In genomic region chr17:7579839-7580630, GRCh38 we compare ENCODE assay signal across 8 cellular contexts. TPM values are rescaled to one million over a fixed set of nuclear protein-coding genes. Genes with fewer than 3 reads are reported as not detected.
DNase-seq lines count a peak whose midpoint lies in the region; ATAC-seq and TF ChIP-seq lines count a peak whose summit lies in the region.

No MANE protein-coding gene starts in this region.

- H3K4me1 ChIP-seq in cardiac muscle cell (ENCODE audit: low read depth) (peaks cover 16% of the 10 kb centered on the region), lower lobe of right lung (peaks cover 80% of the 10 kb centered on the region)

- intact Hi-C loops in left cardiac atrium (cut with DNase I) (no loop called here), lower lobe of right lung (cut with DNase I) (no loop called here)

- no peaks in the 10 kb centered on the region for H3K27me3 Mint-ChIP-seq in activated naive CD4-positive, alpha-beta T cell treated with anti-CD3 and anti-CD28 coated beads, Interleukin-2, amount 50 U/mL, for 24 hours
- H3K27me3 Mint-ChIP-seq in type B pancreatic cell = no peaks in the 10 kb centered on the region

- no peaks in the 10 kb centered on the region for H3K9me3 Mint-ChIP-seq in activated naive CD4-positive, alpha-beta T cell treated with anti-CD3 and anti-CD28 coated beads, Interleukin-2, amount 50 U/mL, for 24 hours
- no peaks in the 10 kb centered on the region for H3K9me3 Mint-ChIP-seq in type B pancreatic cell

- H3K36me3 Mint-ChIP-seq in activated naive CD4-positive, alpha-beta T cell treated with anti-CD3 and anti-CD28 coated beads, Interleukin-2, amount 50 U/mL, for 24 hours = peaks cover 24% of the 10 kb centered on the region
- H3K36me3 Mint-ChIP-seq in type B pancreatic cell = peaks cover 39% of the 10 kb centered on the region

- H3K27me3 ChIP-seq in cardiac muscle cell = no peaks in the 10 kb centered on the region
- no peaks in the 10 kb centered on the region for H3K27me3 ChIP-seq in lower lobe of right lung (ENCODE audit: low read depth)

- H3K4me3 ChIP-seq in cardiac muscle cell (no peak overlapping the region), lower lobe of right lung (peak overlapping the region; percentile 78)

- no peak for TF ChIP-seq CTCF in cardiac muscle cell (IDR thresholded peaks at IDR 0.05; ENCODE audit: low read depth, low read length)
- no peak for TF ChIP-seq CTCF in lower lobe of right lung (IDR thresholded peaks at IDR 0.05)
- no peak for TF ChIP-seq CTCF in type B pancreatic cell (conservative IDR thresholded peaks at IDR 0.05)

- H3K4me1 Mint-ChIP-seq in activated naive CD4-positive, alpha-beta T cell treated with anti-CD3 and anti-CD28 coated beads, Interleukin-2, amount 50 U/mL, for 24 hours = peaks cover 82% of the 10 kb centered on the region
- H3K4me1 Mint-ChIP-seq in type B pancreatic cell (ENCODE audit: unreplicated experiment) = peaks cover 67% of the 10 kb centered on the region

- H3K9me3 ChIP-seq in cardiac muscle cell (ENCODE audit: low read depth) = no peaks in the 10 kb centered on the region
- no peaks in the 10 kb centered on the region for H3K9me3 ChIP-seq in lower lobe of right lung

- DNase-seq in cardiac muscle cell (ENCODE audit: low read depth in 1 of 2, low spot score in 1 of 2) = no peak
- no peak for DNase-seq in left cardiac atrium
- DNase-seq in lower lobe of right lung = no peak
- DNase-seq in type B pancreatic cell (ENCODE audit: extremely low spot score, unreplicated experiment) = no peak
- DNase-seq in DMS153 (lab: John Stamatoyannopoulos, UW) = no peak
- DNase-seq in DMS79 treated with DMSO at 0.1 percent for 48 hours (lab: John Stamatoyannopoulos, UW) = no peak
- DNase-seq in NCI-H226 = no peak

- peak overlapping the region; percentile 81 for H3K4me3 Mint-ChIP-seq in activated naive CD4-positive, alpha-beta T cell treated with anti-CD3 and anti-CD28 coated beads, Interleukin-2, amount 50 U/mL, for 24 hours
- peak overlapping the region; percentile 71 for H3K4me3 Mint-ChIP-seq in type B pancreatic cell

- peak overlapping the region; percentile 95 for H3K27ac Mint-ChIP-seq in activated naive CD4-positive, alpha-beta T cell treated with anti-CD3 and anti-CD28 coated beads, Interleukin-2, amount 50 U/mL, for 24 hours
- H3K27ac Mint-ChIP-seq in type B pancreatic cell = peak overlapping the region; percentile 100

- peak overlapping the region; percentile 83 for H3K27ac ChIP-seq in cardiac muscle cell
- H3K27ac ChIP-seq in lower lobe of right lung = peak overlapping the region; percentile 97

- ATAC-seq in left cardiac atrium (no peak), lower lobe of right lung (no peak)

- peaks cover 44% of the 10 kb centered on the region for H3K36me3 ChIP-seq in cardiac muscle cell
- H3K36me3 ChIP-seq in lower lobe of right lung = peaks cover 42% of the 10 kb centered on the region

RNA-seq across cellular contexts. Expression of gene CD68, which starts 0.6 kb away (rescaled TPM):
- total RNA-seq in cardiac muscle cell (0.35 and 0.39 TPM in 2 replicates), left cardiac atrium (10 to 100 TPM; 55.5 to 87.3 TPM), lower lobe of right lung (667 TPM), type B pancreatic cell (ENCODE audit: low replicate concordance) (5.0 and 5.8 TPM in 2 replicates)
- polyA plus RNA-seq in cardiac muscle cell = 0.23 TPM in 1 of 2 replicates, not detected in the other

RNA-seq across cellular contexts. Expression of gene MPDU1, which starts 3.6 kb away (rescaled TPM):
- total RNA-seq in cardiac muscle cell (90.9 and 128 TPM in 2 replicates), left cardiac atrium (10 to 100 TPM; 30.5 to 35.0 TPM), lower lobe of right lung (55.3 TPM), type B pancreatic cell (ENCODE audit: low replicate concordance) (61.8 and 67.6 TPM in 2 replicates)
- 63.6 and 86.9 TPM in 2 replicates for polyA plus RNA-seq in cardiac muscle cell

RNA-seq across cellular contexts. Expression of gene SOX15, which starts 9.9 kb away (rescaled TPM):
- 5.4 and 6.5 TPM in 2 replicates for total RNA-seq in cardiac muscle cell
- polyA plus RNA-seq in cardiac muscle cell = 5.3 and 5.9 TPM in 2 replicates
- 1 to 10 TPM; 3.0 to 4.7 TPM for total RNA-seq in left cardiac atrium
- 0.47 TPM for total RNA-seq in lower lobe of right lung
- total RNA-seq in type B pancreatic cell (ENCODE audit: low replicate concordance) = 0.77 and 4.0 TPM in 2 replicates

RNA-seq across cellular contexts. Expression of gene SENP3, which starts 18.3 kb away (rescaled TPM):
- total RNA-seq in cardiac muscle cell = 71.5 and 78.9 TPM in 2 replicates
- 43.4 and 45.0 TPM in 2 replicates for polyA plus RNA-seq in cardiac muscle cell
- 10 to 100 TPM; 27.2 to 30.5 TPM for total RNA-seq in left cardiac atrium
- 87.0 TPM for total RNA-seq in lower lobe of right lung
- 50.2 and 52.7 TPM in 2 replicates for total RNA-seq in type B pancreatic cell (ENCODE audit: low replicate concordance)

RNA-seq across cellular contexts. Expression of gene TNFSF13, which starts 21.5 kb away (rescaled TPM):
- total RNA-seq in cardiac muscle cell = 3.1 and 7.4 TPM in 2 replicates
- polyA plus RNA-seq in cardiac muscle cell = 2.5 and 3.9 TPM in 2 replicates
- 10 to 100 TPM; 15.0 to 25.5 TPM for total RNA-seq in left cardiac atrium
- 161 TPM for total RNA-seq in lower lobe of right lung
- 2.4 and 3.5 TPM in 2 replicates for total RNA-seq in type B pancreatic cell (ENCODE audit: low replicate concordance)
